Comparison of ENCODE assay signal across 22 cellular contexts in genomic region chr15:56817690-56818089, GRCh38.
DNase-seq lines count a peak whose midpoint lies in the region; ATAC-seq, FAIRE-seq and TF ChIP-seq lines count a peak whose summit lies in the region.
"Had no signal": no experiment of that assay in that cellular context is flagged by ENCODE, and none has a peak within 500 bp of the region (broad histone marks: within the 10 kb centered on the region; RNA-seq: fewer than 3 reads in every experiment).

No MANE protein-coding gene starts in this region.

- no peak for TF ChIP-seq EP300 in K562 (IDR thresholded peaks at IDR 0.05; ENCODE audit: low read length)

- peak overlapping the region; percentile 44 for H3K27ac Mint-ChIP-seq in HFFc6
- H3K27ac Mint-ChIP-seq in nephron = peak overlapping the region in 2 of 3 experiments; percentile 4 to 49
- H3K27ac Mint-ChIP-seq: activated naive CD8-positive, alpha-beta T cell treated with anti-CD3 and anti-CD28 coated beads for 36 hours; T-helper 2 cell treated with Interferon-gamma antibody and Interleukin-4, amounts not matched to agents 5 μg/mL and 100 μg/mL, for 36 hours; WTC11 had no signal

- TF ChIP-seq POLR2A in K562 (conservative IDR thresholded peaks at IDR 0.05) = no peak

- peaks cover 57% of the 10 kb centered on the region for H3K4me1 ChIP-seq in A673 (ENCODE audit: insufficient read depth, low read length, poor library complexity, severe bottlenecking)
- peaks cover 0 to 6% of the 10 kb centered on the region in 2 experiments; a peak in 3 of 5 replicates for H3K4me1 ChIP-seq in K562 (replicated peaks in 1 of 2; ENCODE audit: control insufficient read depth in 2 of 2, insufficient read depth in 2 of 2, low read length in 2 of 2)
- H3K4me1 ChIP-seq: parathyroid adenoma had no signal

- in situ Hi-C loops in K562 (cut with MboI) = loop anchor here (25.0 kb wide), 1 partner anchor 330 kb away; no protein-coding TSS in a partner anchor

- H3K27ac ChIP-seq in A673 (ENCODE audit: low read depth, low read length, poor library complexity, severe bottlenecking) (peak overlapping the region; percentile 21), K562 (ENCODE audit: extremely low read depth, low read depth, low read length) (no peak overlapping the region)
- H3K27ac ChIP-seq: C4-2B, KMS-11, parathyroid adenoma had no signal

- H3K9me3 Mint-ChIP-seq in HFFc6 (no peaks in the 10 kb centered on the region), nephron (peaks cover 3% of the 10 kb centered on the region)
- H3K9me3 Mint-ChIP-seq: activated naive CD8-positive, alpha-beta T cell treated with anti-CD3 and anti-CD28 coated beads for 36 hours; T-helper 2 cell treated with Interferon-gamma antibody and Interleukin-4, amounts not matched to agents 5 μg/mL and 100 μg/mL, for 36 hours; WTC11 had no signal

- H3K36me3 Mint-ChIP-seq in HFFc6 (ENCODE audit: low read depth) = no peaks in the 10 kb centered on the region
- no peaks in the 10 kb centered on the region for H3K36me3 Mint-ChIP-seq in nephron (ENCODE audit: low read depth)
- H3K36me3 Mint-ChIP-seq: activated naive CD8-positive, alpha-beta T cell treated with anti-CD3 and anti-CD28 coated beads for 36 hours; WTC11 had no signal

- no peaks in the 10 kb centered on the region for H4K20me1 ChIP-seq in K562 (replicated peaks; ENCODE audit: control insufficient read depth, insufficient read depth, low read length)

- H3K79me2 ChIP-seq in K562 (ENCODE audit: control insufficient read depth, insufficient read depth, low read length) = no peaks in the 10 kb centered on the region
- H3K79me2 ChIP-seq: parathyroid adenoma had no signal

- H3K4me3 Mint-ChIP-seq in HFFc6 = no peak overlapping the region
- no peak overlapping the region for H3K4me3 Mint-ChIP-seq in nephron
- H3K4me3 Mint-ChIP-seq: activated naive CD8-positive, alpha-beta T cell treated with anti-CD3 and anti-CD28 coated beads for 36 hours; T-helper 2 cell treated with Interferon-gamma antibody and Interleukin-4, amounts not matched to agents 5 μg/mL and 100 μg/mL, for 36 hours; WTC11 had no signal

- H3K27me3 Mint-ChIP-seq in HFFc6 (ENCODE audit: insufficient read depth) (no peaks in the 10 kb centered on the region; the same call in 1 of the 2 replicates), nephron (ENCODE audit: low read depth) (peaks cover 13% of the 10 kb centered on the region)
- H3K27me3 Mint-ChIP-seq: activated naive CD8-positive, alpha-beta T cell treated with anti-CD3 and anti-CD28 coated beads for 36 hours had no signal

- H3K9me3 ChIP-seq in A673 (ENCODE audit: low read depth, low read length, poor library complexity, severe bottlenecking) (no peaks in the 10 kb centered on the region), K562 (replicated peaks; ENCODE audit: control insufficient read depth, insufficient read depth, low read depth, low read length) (no peaks in the 10 kb centered on the region)

- no peaks in the 10 kb centered on the region for H3K36me3 ChIP-seq in A673 (ENCODE audit: insufficient read depth, low read length, poor library complexity, severe bottlenecking)
- no peaks in the 10 kb centered on the region for H3K36me3 ChIP-seq in K562 (ENCODE audit: control insufficient read depth, insufficient read depth, low read length)

- H3K9me1 ChIP-seq in K562 (ENCODE audit: control insufficient read depth, insufficient read depth, low read length) = no peaks in the 10 kb centered on the region

- TF ChIP-seq CTCF in A673 (conservative IDR thresholded peaks at IDR 0.05; ENCODE audit: low read depth, low read length) (no peak), HFFc6 (IDR thresholded peaks at IDR 0.05) (no peak), K562 (IDR thresholded peaks at IDR 0.05 in 2 of 3, conservative IDR thresholded peaks at IDR 0.05 in 1 of 3; ENCODE audit: insufficient read depth in 2 of 3, low read depth in 1 of 3, low read length in 3 of 3) (no peak), nephron (IDR thresholded peaks at IDR 0.05; ENCODE audit: unreplicated experiment in 3 of 3) (no peak)

- H3K27me3 ChIP-seq in A673 (replicated peaks; ENCODE audit: insufficient read depth, low read depth, low read length, poor library complexity) = no peaks in the 10 kb centered on the region
- no peaks in the 10 kb centered on the region for H3K27me3 ChIP-seq in K562 (ENCODE audit: control insufficient read depth in 2 of 2, insufficient read depth in 2 of 2, low read length in 2 of 2)

- POLR2A ChIA-PET in A673 (lab: Charles Lee; ENCODE audit: low non-redundant PET) (no interaction called here), K562 (lab: Yijun Ruan, JAX) (interaction anchor here (1.7 kb wide), 1 partner anchor 17 kb away, joined by 5 read pairs; no protein-coding TSS in a partner anchor)

- H3K4me3 ChIP-seq in A673 (ENCODE audit: low read depth, low read length, poor library complexity, severe bottlenecking) = no peak overlapping the region
- no peak overlapping the region for H3K4me3 ChIP-seq in K562

- H3K4me2 ChIP-seq in K562 (ENCODE audit: insufficient read depth, low read length) = no peak overlapping the region
- H3K4me2 ChIP-seq: KMS-11 had no signal

- no peak for FAIRE-seq in K562 (lab: Jason Lieb, UNC)
- FAIRE-seq: colon, D721Med, endometrium, keratinocyte had no signal

- peak overlapping the region; percentile 14; the same call in 1 of the 2 replicates for H2AFZ ChIP-seq in K562 (ENCODE audit: low read depth, low read length)
- H2AFZ ChIP-seq: parathyroid adenoma had no signal

- BruUV-seq in A673 (replicated peaks; lab: Mats Ljungman, UMichigan) (no TSS peak), K562 (replicated peaks; lab: Mats Ljungman, UMichigan) (no TSS peak)

- H3K4me1 Mint-ChIP-seq in HFFc6 (ENCODE audit: low read depth) = peaks cover 50% of the 10 kb centered on the region
- H3K4me1 Mint-ChIP-seq in nephron = peaks cover 59% of the 10 kb centered on the region
- H3K4me1 Mint-ChIP-seq: activated naive CD8-positive, alpha-beta T cell treated with anti-CD3 and anti-CD28 coated beads for 36 hours had no signal

- DNase-seq in A673 (ENCODE audit: low spot score) (peak; percentile 61), HFFc6 (no peak), K562 (ENCODE audit: extremely low read depth in 1 of 4, low spot score in 3 of 4) (no peak), T-helper 9 cell (no peak), GM19240 (ENCODE audit: insufficient read length, low spot score) (no peak), NCI-H187 (lab: John Stamatoyannopoulos, UW) (no peak)
- DNase-seq in stimulated activated CD4-positive, alpha-beta T cell treated with anti-CD3 and anti-CD28 coated beads, Interleukin-4, amount 100 ng/mL, for 24 hours = no peak
- DNase-seq: activated CD4-positive, alpha-beta T cell treated with anti-CD3 and anti-CD28 coated beads, Interleukin-2, amount 50 U/mL, for 4 hours; activated CD8-positive, alpha-beta memory T cell treated with anti-CD3 and anti-CD28 coated beads, Interleukin-2, amount 50 U/mL, for 4 hours; activated naive CD8-positive, alpha-beta T cell treated with anti-CD3 and anti-CD28 coated beads for 36 hours; NCI-H187 treated with DMSO at 0.1 percent for 48 hours had no signal

- no peak for ATAC-seq in K562
- ATAC-seq: sciatic nerve, WTC11 had no signal

- intact Hi-C loops in A673 (cut with micrococcal nuclease; ENCODE audit: unreplicated experiment) = loop anchor here (5.0 kb wide), 1 partner anchor 170 kb away; no protein-coding TSS in a partner anchor
- intact Hi-C loops in K562 (cut with micrococcal nuclease) = no loop called here

- CTCF ChIA-PET in A673 (lab: Charles Lee) (no interaction called here), K562 (lab: Yijun Ruan, JAX; ENCODE audit: low intra/inter-chr PET ratio) (no interaction called here)

- no peak for TF ChIP-seq RAD21 in K562 (CRISPR knock-in tag; conservative IDR thresholded peaks at IDR 0.05 in 1 of 2, IDR thresholded peaks at IDR 0.05 in 1 of 2)

- H3K9ac ChIP-seq in K562 (ENCODE audit: insufficient read depth in 1 of 2, low read depth in 2 of 2, low read length in 2 of 2) = no peak overlapping the region
- H3K9ac ChIP-seq: KMS-11, parathyroid adenoma had no signal

TF ChIP-seq in K562, 482 proteins besides CTCF, POLR2A, EP300 and RAD21 (continues in another document):
- no peak for TF ChIP-seq RBM34 (IDR thresholded peaks at IDR 0.05; ENCODE audit: borderline replicate concordance, insufficient read depth, low read length)
- TF ChIP-seq, protein P1, sequence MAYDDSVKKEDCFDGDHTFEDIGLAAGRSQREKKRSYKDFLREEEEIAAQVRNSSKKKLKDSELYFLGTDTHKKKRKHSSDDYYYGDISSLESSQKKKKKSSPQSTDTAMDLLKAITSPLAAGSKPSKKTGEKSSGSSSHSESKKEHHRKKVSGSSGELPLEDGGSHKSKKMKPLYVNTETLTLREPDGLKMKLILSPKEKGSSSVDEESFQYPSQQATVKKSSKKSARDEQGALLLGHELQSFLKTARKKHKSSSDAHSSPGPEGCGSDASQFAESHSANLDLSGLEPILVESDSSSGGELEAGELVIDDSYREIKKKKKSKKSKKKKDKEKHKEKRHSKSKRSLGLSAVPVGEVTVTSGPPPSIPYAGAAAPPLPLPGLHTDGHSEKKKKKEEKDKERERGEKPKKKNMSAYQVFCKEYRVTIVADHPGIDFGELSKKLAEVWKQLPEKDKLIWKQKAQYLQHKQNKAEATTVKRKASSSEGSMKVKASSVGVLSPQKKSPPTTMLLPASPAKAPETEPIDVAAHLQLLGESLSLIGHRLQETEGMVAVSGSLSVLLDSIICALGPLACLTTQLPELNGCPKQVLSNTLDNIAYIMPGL (CRISPR knock-in tag; IDR thresholded peaks at IDR 0.05) = no peak
- TF ChIP-seq ARID3A (IDR thresholded peaks at IDR 0.05; ENCODE audit: borderline replicate concordance, low read depth, low read length) = no peak
- no peak for TF ChIP-seq KDM2B (CRISPR knock-in tag; IDR thresholded peaks at IDR 0.05)
- no peak for TF ChIP-seq NRF1 (conservative IDR thresholded peaks at IDR 0.05 in 1 of 2, IDR thresholded peaks at IDR 0.05 in 1 of 2)
- TF ChIP-seq TBL1XR1 (IDR thresholded peaks at IDR 0.05; ENCODE audit: low read length in 2 of 2) = no peak
- no peak for TF ChIP-seq KHSRP (IDR thresholded peaks at IDR 0.05)
- TF ChIP-seq HDAC6 (IDR thresholded peaks at IDR 0.05; ENCODE audit: low read depth, low read length) = no peak
- no peak for TF ChIP-seq KLF13 (tag; IDR thresholded peaks at IDR 0.05; ENCODE audit: borderline replicate concordance, low read depth)
- no peak for TF ChIP-seq ATF7 (IDR thresholded peaks at IDR 0.05)
